ENCODE assay signal across 14 cellular contexts in the genomic region with DNA sequence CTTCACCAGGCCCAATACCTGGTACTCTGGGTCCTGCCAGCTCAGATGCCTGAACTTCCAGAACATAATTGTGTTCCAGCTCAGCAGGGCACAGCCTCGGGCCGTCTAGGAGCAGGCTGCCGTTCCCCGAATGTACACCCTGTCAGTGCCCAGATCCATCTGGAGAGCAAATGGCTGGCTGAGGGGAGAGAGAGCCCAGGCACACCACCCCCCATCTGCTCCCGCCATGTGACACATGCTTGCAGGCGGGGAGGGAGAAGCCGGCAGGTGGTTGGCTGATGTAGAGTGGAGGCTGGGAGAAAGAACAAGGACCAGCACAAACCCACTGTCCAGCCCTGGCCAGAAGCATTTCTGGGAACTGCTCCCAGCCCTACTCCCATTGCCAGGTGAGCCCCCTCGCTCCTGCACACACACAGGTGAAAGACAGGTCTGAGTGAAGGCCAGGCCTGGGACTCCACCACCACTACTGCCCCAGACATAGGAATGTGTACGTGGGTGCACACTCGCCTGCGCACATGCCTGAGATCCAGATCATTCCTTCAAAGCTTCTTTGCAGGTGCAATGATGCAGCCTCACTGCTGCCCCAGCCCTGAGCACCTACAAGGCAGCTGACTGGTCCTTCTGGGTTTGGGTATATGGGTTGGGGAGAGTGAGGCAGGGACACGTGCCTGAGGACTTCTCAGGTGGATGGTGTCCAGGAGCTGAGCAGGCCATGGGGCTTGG. TPM values are rescaled to one million over a fixed set of nuclear protein-coding genes. Genes with fewer than 3 reads are reported as not detected.
A peak's percentile ranks its signal among the peaks of the same experiment; 100 is the strongest.
DNase-seq lines count a peak whose midpoint lies in the region; TF ChIP-seq lines count a peak whose summit lies in the region.
"Had no signal": no experiment of that assay in that cellular context is flagged by ENCODE, and none has a peak within 500 bp of the region (broad histone marks: within the 10 kb centered on the region; RNA-seq: fewer than 3 reads in every experiment).

No MANE protein-coding gene starts in this region.

- no peaks in the 10 kb centered on the region for H3K36me3 Mint-ChIP-seq in activated CD4-positive, alpha-beta T cell treated with anti-CD3 and anti-CD28 coated beads, Interleukin-2, amount 10 ng/mL, durations not matched to agents 24 days and 14 days (ENCODE audit: low read depth)
- H3K36me3 Mint-ChIP-seq: natural killer cell had no signal

- H3K27me3 Mint-ChIP-seq in activated CD4-positive, alpha-beta T cell treated with anti-CD3 and anti-CD28 coated beads, Interleukin-2, amount 10 ng/mL, durations not matched to agents 24 days and 14 days: peaks cover 6% of the 10 kb centered on the region

- no peaks in the 10 kb centered on the region for H3K27me3 ChIP-seq in uterus

- no peaks in the 10 kb centered on the region for H3K9me3 Mint-ChIP-seq in activated CD4-positive, alpha-beta T cell treated with anti-CD3 and anti-CD28 coated beads, Interleukin-2, amount 10 ng/mL, durations not matched to agents 24 days and 14 days
- H3K9me3 Mint-ChIP-seq: natural killer cell had no signal

- H3K9me3 ChIP-seq in uterus: no peaks in the 10 kb centered on the region

- no peak overlapping the region for H3K4me3 Mint-ChIP-seq in activated CD4-positive, alpha-beta T cell treated with anti-CD3 and anti-CD28 coated beads, Interleukin-2, amount 10 ng/mL, durations not matched to agents 24 days and 14 days

- intact Hi-C loops in activated CD4-positive, alpha-beta T cell treated with anti-CD3 and anti-CD28 coated beads, Interleukin-2, amount 10 ng/mL, durations not matched to agents 24 days and 14 days (cut with micrococcal nuclease): no loop called here
- intact Hi-C loops in uterus (cut with DNase I; ENCODE audit: low total_unique reads): no loop called here

- TF ChIP-seq POLR2A in uterus (IDR thresholded peaks at IDR 0.05): no peak

- H3K27ac Mint-ChIP-seq in activated CD4-positive, alpha-beta T cell treated with anti-CD3 and anti-CD28 coated beads, Interleukin-2, amount 10 ng/mL, durations not matched to agents 24 days and 14 days: peak overlapping the region; percentile 3

- no peak for TF ChIP-seq CTCF in uterus (IDR thresholded peaks at IDR 0.05)

- H3K4me1 Mint-ChIP-seq in activated CD4-positive, alpha-beta T cell treated with anti-CD3 and anti-CD28 coated beads, Interleukin-2, amount 10 ng/mL, durations not matched to agents 24 days and 14 days: peaks cover 17% of the 10 kb centered on the region

- H3K4me3 ChIP-seq in uterus: no peak overlapping the region

- no peak for DNase-seq in activated CD4-positive, alpha-beta T cell treated with anti-CD3 and anti-CD28 coated beads, Interleukin-2, amount 10 ng/mL, durations not matched to agents 24 days and 14 days
- no peak for DNase-seq in activated CD4-positive, alpha-beta T cell treated with anti-CD3 and anti-CD28 coated beads for 4 hours
- peak; percentile 95 for DNase-seq in cerebellar cortex (ENCODE audit: low spot score)
- peak; percentile 3 for DNase-seq in medulla oblongata (ENCODE audit: extremely low spot score)
- DNase-seq in uterus: no peak
- DNase-seq in activated gamma-delta T cell treated with Interleukin-2 at 50 U/mL for 16 hours: no peak
- DNase-seq in T1000 (lab: John Stamatoyannopoulos, UW): no peak
- no peak for DNase-seq in stimulated activated naive CD4-positive, alpha-beta T cell (lab: John Stamatoyannopoulos, UW)
- DNase-seq: activated CD8-positive, alpha-beta memory T cell treated with anti-CD3 and anti-CD28 coated beads for 24 hours; activated naive CD4-positive, alpha-beta T cell; left colon; natural killer cell; NCI-H1105 treated with DMSO at 0.1 percent for 48 hours had no signal

- H3K4me1 ChIP-seq in uterus: peaks cover 0 to 12% of the 10 kb centered on the region in 2 donors

- peak overlapping the region; percentile 78 to 89 for H3K27ac ChIP-seq in uterus
- H3K27ac ChIP-seq: 22Rv1 had no signal

- H3K36me3 ChIP-seq in uterus: no peaks in the 10 kb centered on the region

RNA-seq across cellular contexts. Expression of a gene that starts 53.5 kb away (rescaled TPM):
- total RNA-seq in activated CD4-positive, alpha-beta T cell treated with anti-CD3 and anti-CD28 coated beads, Interleukin-2, amount 10 ng/mL, durations not matched to agents 24 days and 14 days: not detected in 2 replicates
- total RNA-seq in uterus: 10 to 100 TPM in 1 of 4 donors, 1 to 10 TPM in 1, under 1 TPM in 1, not detected in 1; 0.29 to 25.4 (median 4.5) TPM

Comparison
In these comparisons a context has a peak if more than half of its experiments do, and no peak if none do; other contexts are left out.
1. DNase-seq: peak in cerebellar cortex (single experiment) and medulla oblongata (single experiment); none in activated CD4-positive, alpha-beta T cell treated with anti-CD3 and anti-CD28 coated beads, Interleukin-2, amount 10 ng/mL, durations not matched to agents 24 days and 14 days (single experiment), activated CD4-positive, alpha-beta T cell treated with anti-CD3 and anti-CD28 coated beads for 4 hours (0 of 2), uterus (0 of 2), activated gamma-delta T cell treated with Interleukin-2 at 50 U/mL for 16 hours (single experiment), T1000 (single experiment) and stimulated activated naive CD4-positive, alpha-beta T cell (0 of 6).